ENCODE assay signal across 17 cellular contexts in genomic region chr7:47284691-47285246, GRCh38.
A peak's percentile ranks its signal among the peaks of the same experiment; 100 is the strongest.
DNase-seq lines count a peak whose midpoint lies in the region; ATAC-seq, FAIRE-seq and TF ChIP-seq lines count a peak whose summit lies in the region.
"Had no signal": no experiment of that assay in that cellular context is flagged by ENCODE, and none has a peak within 500 bp of the region (broad histone marks: within the 10 kb centered on the region; RNA-seq: fewer than 3 reads in every experiment).

No MANE protein-coding gene starts in this region.

- no peak overlapping the region for H3K27ac ChIP-seq in HepG2 (ENCODE audit: extremely low read length, insufficient read depth, low read length)

- H3K9me3 Mint-ChIP-seq in chondrocyte (ENCODE audit: low read depth), result no peaks in the 10 kb centered on the region
- H3K9me3 Mint-ChIP-seq: H9 had no signal

- H3K4me3 ChIP-seq in HepG2 (replicated peaks in 1 of 3; ENCODE audit: insufficient read depth in 1 of 3, low read depth in 2 of 3, low read length in 3 of 3), result no peak overlapping the region

- POLR2A ChIA-PET in HepG2 (lab: Yijun Ruan, JAX), result no interaction called here

- peak overlapping the region; percentile 22 for H3K4me3 Mint-ChIP-seq in chondrocyte (ENCODE audit: unreplicated experiment)
- H3K4me3 Mint-ChIP-seq: B cell; CD4-positive, CD25-positive, alpha-beta regulatory T cell; H9 had no signal

- BruUV-seq in HepG2 (replicated peaks; lab: Mats Ljungman, UMichigan), result no TSS peak

- H3K27me3 ChIP-seq in HepG2 (ENCODE audit: control insufficient read depth in 1 of 2, insufficient read depth in 2 of 2, low read length in 2 of 2), result no peaks in the 10 kb centered on the region

- H3K27ac Mint-ChIP-seq in chondrocyte (ENCODE audit: unreplicated experiment), result peak overlapping the region; percentile 90
- H3K27ac Mint-ChIP-seq: B cell; CD4-positive, CD25-positive, alpha-beta regulatory T cell; H9 had no signal

- intact Hi-C loops in sciatic nerve (cut with DNase I), result no loop called here
- intact Hi-C loops in HepG2 (cut with micrococcal nuclease; ENCODE audit: unreplicated experiment), result no loop called here

- TF ChIP-seq CTCF in chondrocyte (IDR thresholded peaks at IDR 0.05), result no peak
- TF ChIP-seq CTCF in HepG2 (CRISPR knock-in tag; IDR thresholded peaks at IDR 0.05), result no peak

- DNase-seq in COLO668 (lab: John Stamatoyannopoulos, UW; ENCODE audit: unreplicated experiment), result peak; percentile 70
- peak; percentile 24 for DNase-seq in DMS53 treated with DMSO at 0.1 percent for 48 hours (lab: John Stamatoyannopoulos, UW; ENCODE audit: unreplicated experiment)
- DNase-seq in chondrocyte (ENCODE audit: low spot score), result no peak
- DNase-seq in sciatic nerve (ENCODE audit: low spot score), result peak; percentile 50
- DNase-seq in Ammon's horn (ENCODE audit: low spot score), result no peak
- no peak for DNase-seq in amniotic stem cell (lab: John Stamatoyannopoulos, UW)
- no peak for DNase-seq in HepG2 (ENCODE audit: low spot score)
- DNase-seq: Calu3; CD4-positive, CD25-positive, alpha-beta regulatory T cell; DND-41; H9; NCI-H187; NCI-H2227 treated with DMSO at 0.1 percent for 48 hours; NCI-H524; OCI-M1 had no signal

- H3K4me1 ChIP-seq in HepG2 (ENCODE audit: insufficient read depth, low read length), result peaks cover 24% of the 10 kb centered on the region

- no peaks in the 10 kb centered on the region for H3K9me3 ChIP-seq in HepG2 (ENCODE audit: low read length)

- H3K36me3 ChIP-seq in HepG2 (replicated peaks in 1 of 2; ENCODE audit: control insufficient read depth in 1 of 2, insufficient read depth in 2 of 2, low read length in 2 of 2), result peaks cover 41 to 96% of the 10 kb centered on the region in 2 experiments

- peaks cover 66% of the 10 kb centered on the region for H3K36me3 Mint-ChIP-seq in chondrocyte (ENCODE audit: low read depth)
- H3K36me3 Mint-ChIP-seq: CD4-positive, CD25-positive, alpha-beta regulatory T cell had no signal

- H3K4me2 ChIP-seq in HepG2 (ENCODE audit: low read depth, low read length), result no peak overlapping the region

- no peaks in the 10 kb centered on the region for H3K79me2 ChIP-seq in HepG2 (ENCODE audit: insufficient read depth, low read length)

- in situ Hi-C loops in HepG2 (cut with HindIII; ENCODE audit: extremely low pct_ligation_motif_present, low pct_unique_long_range_greater_than_20kb), result loop anchor here (25.0 kb wide), 1 partner anchor 553 kb away; no protein-coding TSS in a partner anchor

- ATAC-seq in sciatic nerve (no peak), HepG2 (no peak)

- H3K27me3 Mint-ChIP-seq in chondrocyte (ENCODE audit: low read depth), result no peaks in the 10 kb centered on the region
- H3K27me3 Mint-ChIP-seq: B cell; CD4-positive, CD25-positive, alpha-beta regulatory T cell had no signal

- WGBS in HepG2 (ENCODE audit: low lambda C conversion rate), result 97% methylated on average over 9 of the region's 9 CpGs

- H4K20me1 ChIP-seq in HepG2 (ENCODE audit: insufficient read depth, low read length), result peaks cover 34% of the 10 kb centered on the region; the same call in 1 of the 2 replicates

- no peak for FAIRE-seq in HepG2 (lab: Jason Lieb, UNC)
- FAIRE-seq: G401.6 had no signal

- peaks cover 24% of the 10 kb centered on the region for H3K4me1 Mint-ChIP-seq in chondrocyte (ENCODE audit: low read depth)
- H3K4me1 Mint-ChIP-seq: CD4-positive, CD25-positive, alpha-beta regulatory T cell; H9 had no signal

- H2AFZ ChIP-seq in HepG2 (ENCODE audit: low read length), result no peak overlapping the region

- CTCF ChIA-PET in HepG2 (lab: Yijun Ruan, JAX; ENCODE audit: low intra/inter-chr PET ratio, low total read pairs), result no interaction called here

- TF ChIP-seq EP300 in HepG2 (IDR thresholded peaks at IDR 0.05; ENCODE audit: low read depth in 2 of 2, low read length in 2 of 2) (no peak), HepG2 (CRISPR knock-in tag; IDR thresholded peaks at IDR 0.05; ENCODE audit: borderline replicate concordance) (no peak)

- no peak overlapping the region for H3K9ac ChIP-seq in HepG2 (ENCODE audit: insufficient read depth, low read depth, low read length)

- TF ChIP-seq POLR2A in HepG2 (IDR thresholded peaks at IDR 0.05; ENCODE audit: insufficient read depth in 1 of 2, low read depth in 2 of 2, low read length in 2 of 2), result no peak

- no peak for TF ChIP-seq RAD21 in HepG2 (CRISPR knock-in tag; IDR thresholded peaks at IDR 0.05)

TF ChIP-seq in HepG2, 621 proteins besides CTCF, POLR2A, EP300 and RAD21:
- TF ChIP-seq ZNF160 (CRISPR knock-in tag; IDR thresholded peaks at IDR 0.05) (no peak), ZNF207 (IDR thresholded peaks at IDR 0.05; ENCODE audit: borderline replicate concordance) (no peak), ZNF3 (CRISPR knock-in tag; IDR thresholded peaks at IDR 0.05) (no peak), ZNF264 (CRISPR knock-in tag; IDR thresholded peaks at IDR 0.05) (no peak)

Comparison
In these comparisons a context has a peak if more than half of its experiments do, and no peak if none do; other contexts are left out.
1. DNase-seq: peak in COLO668 (single experiment), DMS53 treated with DMSO at 0.1 percent for 48 hours (single experiment) and sciatic nerve (single experiment); none in chondrocyte (single experiment), Ammon's horn (single experiment), amniotic stem cell (single experiment) and HepG2 (single experiment).